Comparison of ENCODE assay signal across 1 cellular context in the genomic region with DNA sequence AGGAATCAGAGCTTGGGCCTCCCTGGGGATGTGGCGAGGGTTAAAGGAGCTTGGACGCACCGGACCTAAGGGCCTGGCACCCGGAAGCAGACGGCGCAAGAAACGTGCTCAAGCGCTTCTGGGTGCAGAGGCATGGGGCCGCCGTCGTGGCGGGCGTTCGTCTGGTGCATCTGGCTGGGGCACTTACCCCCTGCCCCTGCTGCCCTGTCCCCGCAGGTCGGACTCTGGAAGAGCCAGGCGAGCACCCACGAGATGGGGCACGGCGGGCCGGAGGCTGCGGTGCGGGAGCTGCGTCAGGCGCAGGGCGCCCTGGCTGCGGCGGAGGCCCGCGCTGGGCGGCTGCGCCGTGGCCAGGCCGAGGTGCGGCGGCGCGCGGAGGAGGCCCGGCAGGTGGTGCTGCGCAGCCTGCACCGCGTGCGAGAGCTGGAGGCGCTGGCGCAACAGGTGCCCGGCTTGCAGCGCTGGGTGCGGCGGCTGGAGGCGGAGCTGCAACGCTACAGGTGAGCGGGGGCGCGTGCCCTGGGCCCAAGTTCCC.
TF ChIP-seq lines count a peak whose summit lies in the region.

No MANE protein-coding gene starts in this region.

TF ChIP-seq in HepG2, 621 proteins besides CTCF, POLR2A, EP300 and RAD21 (continued from another document and continues in another):
- TF ChIP-seq, protein P1, sequence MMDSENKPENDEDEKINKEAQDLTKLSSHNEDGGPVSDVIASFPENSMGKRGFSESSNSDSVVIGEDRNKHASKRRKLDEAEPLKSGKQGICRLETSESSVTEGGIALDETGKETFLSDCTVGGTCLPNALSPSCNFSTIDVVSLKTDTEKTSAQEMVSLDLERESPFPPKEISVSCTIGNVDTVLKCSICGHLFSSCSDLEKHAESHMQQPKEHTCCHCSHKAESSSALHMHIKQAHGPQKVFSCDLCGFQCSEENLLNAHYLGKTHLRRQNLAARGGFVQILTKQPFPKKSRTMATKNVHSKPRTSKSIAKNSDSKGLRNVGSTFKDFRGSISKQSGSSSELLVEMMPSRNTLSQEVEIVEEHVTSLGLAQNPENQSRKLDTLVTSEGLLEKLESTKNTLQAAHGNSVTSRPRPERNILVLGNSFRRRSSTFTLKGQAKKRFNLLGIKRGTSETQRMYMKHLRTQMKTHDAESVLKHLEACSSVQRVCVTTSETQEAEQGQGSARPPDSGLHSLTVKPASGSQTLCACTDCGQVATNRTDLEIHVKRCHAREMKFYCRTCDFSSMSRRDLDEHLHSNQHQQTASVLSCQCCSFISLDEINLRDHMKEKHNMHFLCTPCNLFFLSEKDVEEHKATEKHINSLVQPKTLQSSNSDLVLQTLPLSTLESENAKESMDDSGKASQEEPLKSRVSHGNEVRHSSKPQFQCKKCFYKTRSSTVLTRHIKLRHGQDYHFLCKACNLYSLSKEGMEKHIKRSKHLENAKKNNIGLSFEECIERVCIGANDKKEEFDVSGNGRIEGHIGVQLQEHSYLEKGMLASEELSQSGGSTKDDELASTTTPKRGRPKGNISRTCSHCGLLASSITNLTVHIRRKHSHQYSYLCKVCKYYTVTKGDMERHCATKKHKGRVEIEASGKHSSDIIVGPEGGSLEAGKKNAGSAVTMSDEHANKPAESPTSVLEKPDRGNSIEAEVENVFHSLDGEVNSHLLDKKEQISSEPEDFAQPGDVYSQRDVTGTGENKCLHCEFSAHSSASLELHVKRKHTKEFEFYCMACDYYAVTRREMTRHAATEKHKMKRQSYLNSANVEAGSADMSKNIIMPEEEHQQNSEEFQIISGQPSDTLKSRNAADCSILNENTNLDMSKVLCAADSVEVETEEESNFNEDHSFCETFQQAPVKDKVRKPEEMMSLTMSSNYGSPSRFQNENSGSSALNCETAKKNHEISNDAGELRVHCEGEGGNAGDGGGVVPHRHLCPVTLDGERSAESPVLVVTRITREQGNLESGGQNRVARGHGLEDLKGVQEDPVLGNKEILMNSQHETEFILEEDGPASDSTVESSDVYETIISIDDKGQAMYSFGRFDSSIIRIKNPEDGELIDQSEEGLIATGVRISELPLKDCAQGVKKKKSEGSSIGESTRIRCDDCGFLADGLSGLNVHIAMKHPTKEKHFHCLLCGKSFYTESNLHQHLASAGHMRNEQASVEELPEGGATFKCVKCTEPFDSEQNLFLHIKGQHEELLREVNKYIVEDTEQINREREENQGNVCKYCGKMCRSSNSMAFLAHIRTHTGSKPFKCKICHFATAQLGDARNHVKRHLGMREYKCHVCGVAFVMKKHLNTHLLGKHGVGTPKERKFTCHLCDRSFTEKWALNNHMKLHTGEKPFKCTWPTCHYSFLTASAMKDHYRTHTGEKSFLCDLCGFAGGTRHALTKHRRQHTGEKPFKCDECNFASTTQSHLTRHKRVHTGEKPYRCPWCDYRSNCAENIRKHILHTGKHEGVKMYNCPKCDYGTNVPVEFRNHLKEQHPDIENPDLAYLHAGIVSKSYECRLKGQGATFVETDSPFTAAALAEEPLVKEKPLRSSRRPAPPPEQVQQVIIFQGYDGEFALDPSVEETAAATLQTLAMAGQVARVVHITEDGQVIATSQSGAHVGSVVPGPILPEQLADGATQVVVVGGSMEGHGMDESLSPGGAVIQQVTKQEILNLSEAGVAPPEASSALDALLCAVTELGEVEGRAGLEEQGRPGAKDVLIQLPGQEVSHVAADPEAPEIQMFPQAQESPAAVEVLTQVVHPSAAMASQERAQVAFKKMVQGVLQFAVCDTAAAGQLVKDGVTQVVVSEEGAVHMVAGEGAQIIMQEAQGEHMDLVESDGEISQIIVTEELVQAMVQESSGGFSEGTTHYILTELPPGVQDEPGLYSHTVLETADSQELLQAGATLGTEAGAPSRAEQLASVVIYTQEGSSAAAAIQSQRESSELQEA (CRISPR knock-in tag; IDR thresholded peaks at IDR 0.05; ENCODE audit: not compliant biosample characterization): no peak
- TF ChIP-seq, protein P2, sequence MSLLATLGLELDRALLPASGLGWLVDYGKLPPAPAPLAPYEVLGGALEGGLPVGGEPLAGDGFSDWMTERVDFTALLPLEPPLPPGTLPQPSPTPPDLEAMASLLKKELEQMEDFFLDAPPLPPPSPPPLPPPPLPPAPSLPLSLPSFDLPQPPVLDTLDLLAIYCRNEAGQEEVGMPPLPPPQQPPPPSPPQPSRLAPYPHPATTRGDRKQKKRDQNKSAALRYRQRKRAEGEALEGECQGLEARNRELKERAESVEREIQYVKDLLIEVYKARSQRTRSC (CRISPR knock-in tag; IDR thresholded peaks at IDR 0.05; ENCODE audit: low read depth): no peak
- TF ChIP-seq NFRKB (IDR thresholded peaks at IDR 0.05): no peak
- TF ChIP-seq ZNF614 (CRISPR knock-in tag; IDR thresholded peaks at IDR 0.05; ENCODE audit: borderline replicate concordance): no peak
- peak; percentile 32; the same call in 1 of the 2 replicates for TF ChIP-seq NFKB2 (CRISPR knock-in tag; IDR thresholded peaks at IDR 0.05; ENCODE audit: borderline replicate concordance)
- TF ChIP-seq, protein P3, sequence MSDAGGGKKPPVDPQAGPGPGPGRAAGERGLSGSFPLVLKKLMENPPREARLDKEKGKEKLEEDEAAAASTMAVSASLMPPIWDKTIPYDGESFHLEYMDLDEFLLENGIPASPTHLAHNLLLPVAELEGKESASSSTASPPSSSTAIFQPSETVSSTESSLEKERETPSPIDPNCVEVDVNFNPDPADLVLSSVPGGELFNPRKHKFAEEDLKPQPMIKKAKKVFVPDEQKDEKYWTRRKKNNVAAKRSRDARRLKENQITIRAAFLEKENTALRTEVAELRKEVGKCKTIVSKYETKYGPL (CRISPR knock-in tag; IDR thresholded peaks at IDR 0.05): no peak
- TF ChIP-seq, protein P4, sequence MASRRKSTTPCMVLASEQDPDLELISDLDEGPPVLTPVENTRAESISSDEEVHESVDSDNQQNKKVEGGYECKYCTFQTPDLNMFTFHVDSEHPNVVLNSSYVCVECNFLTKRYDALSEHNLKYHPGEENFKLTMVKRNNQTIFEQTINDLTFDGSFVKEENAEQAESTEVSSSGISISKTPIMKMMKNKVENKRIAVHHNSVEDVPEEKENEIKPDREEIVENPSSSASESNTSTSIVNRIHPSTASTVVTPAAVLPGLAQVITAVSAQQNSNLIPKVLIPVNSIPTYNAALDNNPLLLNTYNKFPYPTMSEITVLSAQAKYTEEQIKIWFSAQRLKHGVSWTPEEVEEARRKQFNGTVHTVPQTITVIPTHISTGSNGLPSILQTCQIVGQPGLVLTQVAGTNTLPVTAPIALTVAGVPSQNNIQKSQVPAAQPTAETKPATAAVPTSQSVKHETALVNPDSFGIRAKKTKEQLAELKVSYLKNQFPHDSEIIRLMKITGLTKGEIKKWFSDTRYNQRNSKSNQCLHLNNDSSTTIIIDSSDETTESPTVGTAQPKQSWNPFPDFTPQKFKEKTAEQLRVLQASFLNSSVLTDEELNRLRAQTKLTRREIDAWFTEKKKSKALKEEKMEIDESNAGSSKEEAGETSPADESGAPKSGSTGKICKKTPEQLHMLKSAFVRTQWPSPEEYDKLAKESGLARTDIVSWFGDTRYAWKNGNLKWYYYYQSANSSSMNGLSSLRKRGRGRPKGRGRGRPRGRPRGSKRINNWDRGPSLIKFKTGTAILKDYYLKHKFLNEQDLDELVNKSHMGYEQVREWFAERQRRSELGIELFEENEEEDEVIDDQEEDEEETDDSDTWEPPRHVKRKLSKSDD (CRISPR knock-in tag; IDR thresholded peaks at IDR 0.05; ENCODE audit: low read depth): no peak
- TF ChIP-seq ZNF709 (CRISPR knock-in tag; IDR thresholded peaks at IDR 0.05): no peak
- TF ChIP-seq, protein P5, sequence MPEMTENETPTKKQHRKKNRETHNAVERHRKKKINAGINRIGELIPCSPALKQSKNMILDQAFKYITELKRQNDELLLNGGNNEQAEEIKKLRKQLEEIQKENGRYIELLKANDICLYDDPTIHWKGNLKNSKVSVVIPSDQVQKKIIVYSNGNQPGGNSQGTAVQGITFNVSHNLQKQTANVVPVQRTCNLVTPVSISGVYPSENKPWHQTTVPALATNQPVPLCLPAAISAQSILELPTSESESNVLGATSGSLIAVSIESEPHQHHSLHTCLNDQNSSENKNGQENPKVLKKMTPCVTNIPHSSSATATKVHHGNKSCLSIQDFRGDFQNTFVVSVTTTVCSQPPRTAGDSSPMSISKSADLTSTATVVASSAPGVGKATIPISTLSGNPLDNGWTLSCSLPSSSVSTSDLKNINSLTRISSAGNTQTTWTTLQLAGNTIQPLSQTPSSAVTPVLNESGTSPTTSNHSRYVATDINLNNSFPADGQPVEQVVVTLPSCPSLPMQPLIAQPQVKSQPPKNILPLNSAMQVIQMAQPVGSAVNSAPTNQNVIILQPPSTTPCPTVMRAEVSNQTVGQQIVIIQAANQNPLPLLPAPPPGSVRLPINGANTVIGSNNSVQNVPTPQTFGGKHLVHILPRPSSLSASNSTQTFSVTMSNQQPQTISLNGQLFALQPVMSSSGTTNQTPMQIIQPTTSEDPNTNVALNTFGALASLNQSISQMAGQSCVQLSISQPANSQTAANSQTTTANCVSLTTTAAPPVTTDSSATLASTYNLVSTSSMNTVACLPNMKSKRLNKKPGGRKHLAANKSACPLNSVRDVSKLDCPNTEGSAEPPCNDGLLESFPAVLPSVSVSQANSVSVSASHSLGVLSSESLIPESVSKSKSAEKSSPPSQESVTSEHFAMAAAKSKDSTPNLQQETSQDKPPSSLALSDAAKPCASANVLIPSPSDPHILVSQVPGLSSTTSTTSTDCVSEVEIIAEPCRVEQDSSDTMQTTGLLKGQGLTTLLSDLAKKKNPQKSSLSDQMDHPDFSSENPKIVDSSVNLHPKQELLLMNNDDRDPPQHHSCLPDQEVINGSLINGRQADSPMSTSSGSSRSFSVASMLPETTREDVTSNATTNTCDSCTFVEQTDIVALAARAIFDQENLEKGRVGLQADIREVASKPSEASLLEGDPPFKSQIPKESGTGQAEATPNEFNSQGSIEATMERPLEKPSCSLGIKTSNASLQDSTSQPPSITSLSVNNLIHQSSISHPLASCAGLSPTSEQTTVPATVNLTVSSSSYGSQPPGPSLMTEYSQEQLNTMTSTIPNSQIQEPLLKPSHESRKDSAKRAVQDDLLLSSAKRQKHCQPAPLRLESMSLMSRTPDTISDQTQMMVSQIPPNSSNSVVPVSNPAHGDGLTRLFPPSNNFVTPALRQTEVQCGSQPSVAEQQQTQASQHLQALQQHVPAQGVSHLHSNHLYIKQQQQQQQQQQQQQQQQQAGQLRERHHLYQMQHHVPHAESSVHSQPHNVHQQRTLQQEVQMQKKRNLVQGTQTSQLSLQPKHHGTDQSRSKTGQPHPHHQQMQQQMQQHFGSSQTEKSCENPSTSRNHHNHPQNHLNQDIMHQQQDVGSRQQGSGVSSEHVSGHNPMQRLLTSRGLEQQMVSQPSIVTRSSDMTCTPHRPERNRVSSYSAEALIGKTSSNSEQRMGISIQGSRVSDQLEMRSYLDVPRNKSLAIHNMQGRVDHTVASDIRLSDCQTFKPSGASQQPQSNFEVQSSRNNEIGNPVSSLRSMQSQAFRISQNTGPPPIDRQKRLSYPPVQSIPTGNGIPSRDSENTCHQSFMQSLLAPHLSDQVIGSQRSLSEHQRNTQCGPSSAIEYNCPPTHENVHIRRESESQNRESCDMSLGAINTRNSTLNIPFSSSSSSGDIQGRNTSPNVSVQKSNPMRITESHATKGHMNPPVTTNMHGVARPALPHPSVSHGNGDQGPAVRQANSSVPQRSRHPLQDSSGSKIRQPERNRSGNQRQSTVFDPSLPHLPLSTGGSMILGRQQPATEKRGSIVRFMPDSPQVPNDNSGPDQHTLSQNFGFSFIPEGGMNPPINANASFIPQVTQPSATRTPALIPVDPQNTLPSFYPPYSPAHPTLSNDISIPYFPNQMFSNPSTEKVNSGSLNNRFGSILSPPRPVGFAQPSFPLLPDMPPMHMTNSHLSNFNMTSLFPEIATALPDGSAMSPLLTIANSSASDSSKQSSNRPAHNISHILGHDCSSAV (CRISPR knock-in tag; IDR thresholded peaks at IDR 0.05; ENCODE audit: borderline replicate concordance): no peak
- TF ChIP-seq, protein P6, sequence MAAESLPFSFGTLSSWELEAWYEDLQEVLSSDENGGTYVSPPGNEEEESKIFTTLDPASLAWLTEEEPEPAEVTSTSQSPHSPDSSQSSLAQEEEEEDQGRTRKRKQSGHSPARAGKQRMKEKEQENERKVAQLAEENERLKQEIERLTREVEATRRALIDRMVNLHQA (CRISPR knock-in tag; IDR thresholded peaks at IDR 0.05): no peak
- no peak for TF ChIP-seq EZH2 (conservative IDR thresholded peaks at IDR 0.05; ENCODE audit: low read depth, low read length)
- TF ChIP-seq, protein P7, sequence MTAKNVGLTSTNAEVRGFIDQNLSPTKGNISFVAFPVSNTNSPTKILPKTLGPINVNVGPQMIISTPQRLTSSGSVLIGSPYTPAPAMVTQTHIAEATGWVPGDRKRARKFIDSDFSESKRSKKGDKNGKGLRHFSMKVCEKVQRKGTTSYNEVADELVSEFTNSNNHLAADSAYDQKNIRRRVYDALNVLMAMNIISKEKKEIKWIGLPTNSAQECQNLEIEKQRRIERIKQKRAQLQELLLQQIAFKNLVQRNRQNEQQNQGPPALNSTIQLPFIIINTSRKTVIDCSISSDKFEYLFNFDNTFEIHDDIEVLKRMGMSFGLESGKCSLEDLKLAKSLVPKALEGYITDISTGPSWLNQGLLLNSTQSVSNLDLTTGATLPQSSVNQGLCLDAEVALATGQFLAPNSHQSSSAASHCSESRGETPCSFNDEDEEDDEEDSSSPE (CRISPR knock-in tag; IDR thresholded peaks at IDR 0.05): no peak
- no peak for TF ChIP-seq NCOA2 (CRISPR knock-in tag; IDR thresholded peaks at IDR 0.05)
- no peak for TF ChIP-seq CREM (IDR thresholded peaks at IDR 0.05)
- no peak for TF ChIP-seq CREM (CRISPR knock-in tag; IDR thresholded peaks at IDR 0.05)
- no peak for TF ChIP-seq ZNF121 (CRISPR knock-in tag; IDR thresholded peaks at IDR 0.05)
- TF ChIP-seq ZBTB42 (CRISPR knock-in tag; IDR thresholded peaks at IDR 0.05): no peak
- TF ChIP-seq ZNF558 (CRISPR knock-in tag; IDR thresholded peaks at IDR 0.05; ENCODE audit: borderline replicate concordance): no peak
- no peak for TF ChIP-seq ZBTB7A (CRISPR knock-in tag; IDR thresholded peaks at IDR 0.05)
